In genomic region chr19:13765395-13766094, GRCh38 we compare ENCODE assay signal across 9 cellular contexts. TPM values are rescaled to one million over a fixed set of nuclear protein-coding genes. Genes with fewer than 3 reads are reported as not detected.
DNase-seq lines count a peak whose midpoint lies in the region; ATAC-seq and TF ChIP-seq lines count a peak whose summit lies in the region.
"Had no signal": no experiment of that assay in that cellular context is flagged by ENCODE, and none has a peak within 500 bp of the region (broad histone marks: within the 10 kb centered on the region; RNA-seq: fewer than 3 reads in every experiment).

No MANE protein-coding gene starts in this region.

- TF ChIP-seq EP300 in tibial nerve (IDR thresholded peaks at IDR 0.05), result no peak

- H3K27me3 ChIP-seq in tibial nerve, result no peaks in the 10 kb centered on the region

- peak overlapping the region in 3 of 4 donors; percentile 74 to 87 (median 86) for H3K27ac ChIP-seq in tibial nerve

- no peak for TF ChIP-seq CTCF in tibial nerve (IDR thresholded peaks at IDR 0.05)

- no peaks in the 10 kb centered on the region for H3K9me3 Mint-ChIP-seq in activated T-cell treated with anti-CD3 and anti-CD28 coated beads, Interleukin-2, amount 50 U/mL, for 72 hours
- H3K9me3 Mint-ChIP-seq in activated naive CD8-positive, alpha-beta T cell treated with anti-CD3 and anti-CD28 coated beads, Interleukin-2, amount 10 ng/mL, durations not matched to agents 7 days and 5 days, result no peaks in the 10 kb centered on the region

- peak overlapping the region; percentile 60 to 90 (median 75) for H3K4me3 ChIP-seq in tibial nerve

- H3K36me3 ChIP-seq in tibial nerve, result peaks cover 5 to 63% (median 31%) of the 10 kb centered on the region in 3 donors

- H3K27me3 Mint-ChIP-seq in activated T-cell treated with anti-CD3 and anti-CD28 coated beads, Interleukin-2, amount 50 U/mL, for 72 hours (ENCODE audit: low read depth), result no peaks in the 10 kb centered on the region
- no peaks in the 10 kb centered on the region for H3K27me3 Mint-ChIP-seq in activated naive CD8-positive, alpha-beta T cell treated with anti-CD3 and anti-CD28 coated beads, Interleukin-2, amount 10 ng/mL, durations not matched to agents 7 days and 5 days

- H3K36me3 Mint-ChIP-seq in activated T-cell treated with anti-CD3 and anti-CD28 coated beads, Interleukin-2, amount 50 U/mL, for 72 hours (ENCODE audit: insufficient read depth in 2 of 2), result peaks cover 7 to 10% of the 10 kb centered on the region in 2 donors
- H3K36me3 Mint-ChIP-seq in activated naive CD8-positive, alpha-beta T cell treated with anti-CD3 and anti-CD28 coated beads, Interleukin-2, amount 10 ng/mL, durations not matched to agents 7 days and 5 days, result peaks cover 8% of the 10 kb centered on the region

- peaks cover 33% of the 10 kb centered on the region for H3K4me1 Mint-ChIP-seq in activated T-cell treated with anti-CD3 and anti-CD28 coated beads, Interleukin-2, amount 50 U/mL, for 72 hours (ENCODE audit: low read depth)
- H3K4me1 Mint-ChIP-seq in activated naive CD8-positive, alpha-beta T cell treated with anti-CD3 and anti-CD28 coated beads, Interleukin-2, amount 10 ng/mL, durations not matched to agents 7 days and 5 days, result peaks cover 8% of the 10 kb centered on the region

- no peak for TF ChIP-seq POLR2A in tibial nerve (IDR thresholded peaks at IDR 0.05)

- WGBS in tibial nerve, 2 donors, result 45 to 52% methylated on average over 19 of the region's 19 CpGs

- no peaks in the 10 kb centered on the region for H3K9me3 ChIP-seq in tibial nerve

- no peak for DNase-seq in activated T-cell treated with anti-CD3 and anti-CD28 coated beads, Interleukin-2, amount 50 U/mL, for 72 hours
- DNase-seq in activated T-cell treated with anti-CD3 and anti-CD28 coated beads, Interleukin-2, amount 50 U/mL, for 48 hours, result no peak
- no peak for DNase-seq in activated naive CD8-positive, alpha-beta T cell treated with anti-CD3 and anti-CD28 coated beads, Interleukin-2, amount 10 ng/mL, durations not matched to agents 7 days and 5 days
- DNase-seq in left kidney (ENCODE audit: low read depth, low spot score), result peak; percentile 45
- DNase-seq in tibial nerve (ENCODE audit: low spot score in 2 of 2), result no peak
- DNase-seq in HK-2 (ENCODE audit: unreplicated experiment), result no peak
- DNase-seq in GM03348 (ENCODE audit: low spot score), result no peak
- DNase-seq: NCI-H1694 had no signal

- peaks cover 0 to 24% (median 9%) of the 10 kb centered on the region in 4 donors for H3K4me1 ChIP-seq in tibial nerve

- ATAC-seq in activated T-cell treated with anti-CD3 and anti-CD28 coated beads, Interleukin-2, amount 50 U/mL, for 72 hours (replicated peaks in 1 of 2), result no peak
- ATAC-seq in activated naive CD8-positive, alpha-beta T cell treated with anti-CD3 and anti-CD28 coated beads, Interleukin-2, amount 10 ng/mL, durations not matched to agents 7 days and 5 days (ENCODE audit: low read depth), result no peak
- no peak for ATAC-seq in HG02623 (IDR thresholded peaks at IDR 0.05; ENCODE audit: unreplicated experiment)

- POLR2A ChIA-PET in activated naive CD8-positive, alpha-beta T cell treated with anti-CD3 and anti-CD28 coated beads, Interleukin-2, amount 10 ng/mL, durations not matched to agents 7 days and 5 days (lab: Charles Lee), result interaction anchor here (1.0 to 3.4 kb wide), 6 partner anchors 9 to 96 kb away, joined by 3 to 25 read pairs (median 7); partner anchors contain the start of genes C19orf53 and ZSWIM4

- peak overlapping the region; percentile 61 for H3K27ac Mint-ChIP-seq in activated T-cell treated with anti-CD3 and anti-CD28 coated beads, Interleukin-2, amount 50 U/mL, for 72 hours
- peak overlapping the region; percentile 85 for H3K27ac Mint-ChIP-seq in activated naive CD8-positive, alpha-beta T cell treated with anti-CD3 and anti-CD28 coated beads, Interleukin-2, amount 10 ng/mL, durations not matched to agents 7 days and 5 days

- H3K4me3 Mint-ChIP-seq in activated T-cell treated with anti-CD3 and anti-CD28 coated beads, Interleukin-2, amount 50 U/mL, for 72 hours, result peak overlapping the region; percentile 82 to 88
- H3K4me3 Mint-ChIP-seq in activated naive CD8-positive, alpha-beta T cell treated with anti-CD3 and anti-CD28 coated beads, Interleukin-2, amount 10 ng/mL, durations not matched to agents 7 days and 5 days, result peak overlapping the region; percentile 91

RNA-seq across cellular contexts. Expression of gene MRI1, which starts 1.2 kb away (rescaled TPM):
- total RNA-seq in activated T-cell treated with anti-CD3 and anti-CD28 coated beads, Interleukin-2, amount 50 U/mL, for 72 hours, result 10 to 100 TPM; 37.6 to 42.2 TPM
- 10 to 100 TPM; 63.5 to 65.3 TPM for total RNA-seq in activated naive CD8-positive, alpha-beta T cell treated with anti-CD3 and anti-CD28 coated beads, Interleukin-2, amount 10 ng/mL, durations not matched to agents 7 days and 5 days
- 100 to 1,000 TPM in 2 of 4 donors, 10 to 100 TPM in 2; 52.4 to 167 (median 94.4) TPM for total RNA-seq in tibial nerve

RNA-seq across cellular contexts. Expression of gene C19orf53, which starts 8.7 kb away (rescaled TPM):
- 10 to 100 TPM; 76.5 to 88.1 TPM for total RNA-seq in activated T-cell treated with anti-CD3 and anti-CD28 coated beads, Interleukin-2, amount 50 U/mL, for 72 hours
- 10 to 100 TPM; 85.2 to 88.1 TPM for total RNA-seq in activated naive CD8-positive, alpha-beta T cell treated with anti-CD3 and anti-CD28 coated beads, Interleukin-2, amount 10 ng/mL, durations not matched to agents 7 days and 5 days
- 100 to 1,000 TPM; 187 to 290 (median 235) TPM for total RNA-seq in tibial nerve

RNA-seq across cellular contexts. Expression of gene ZSWIM4, which starts 29.7 kb away (rescaled TPM):
- total RNA-seq in activated T-cell treated with anti-CD3 and anti-CD28 coated beads, Interleukin-2, amount 50 U/mL, for 72 hours, result 10 to 100 TPM; 11.1 to 12.0 TPM
- total RNA-seq in activated naive CD8-positive, alpha-beta T cell treated with anti-CD3 and anti-CD28 coated beads, Interleukin-2, amount 10 ng/mL, durations not matched to agents 7 days and 5 days, result 1 to 10 TPM; 9.6 to 9.9 TPM
- total RNA-seq in tibial nerve, result 10 to 100 TPM in 1 of 4 donors, 1 to 10 TPM in 3; 2.8 to 19.8 (median 4.0) TPM
